23 cellular contexts compared by ENCODE assay signal in the genomic region with DNA sequence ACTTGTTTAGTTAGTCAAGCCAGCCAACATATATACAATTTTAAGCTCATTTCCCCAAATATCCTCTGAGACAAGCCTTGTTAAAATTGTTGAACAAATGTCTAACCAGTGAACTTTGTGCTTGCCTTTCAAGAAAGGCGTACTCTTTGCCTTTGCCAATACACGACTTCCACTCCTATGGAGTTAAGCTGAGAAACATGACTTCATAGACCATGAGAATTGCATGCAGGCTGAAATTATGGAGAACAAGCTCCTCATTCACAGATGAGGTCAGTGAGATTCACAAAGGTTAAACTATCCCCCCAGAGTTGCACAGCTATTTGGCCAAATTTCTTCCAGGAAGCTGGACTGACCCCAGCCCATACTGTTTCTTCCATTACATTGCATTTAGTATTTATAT.
"Had no signal": no experiment of that assay in that cellular context is flagged by ENCODE, and none has a peak within 500 bp of the region (broad histone marks: within the 10 kb centered on the region; RNA-seq: fewer than 3 reads in every experiment).

No MANE protein-coding gene starts in this region.

- H3K4me1 Mint-ChIP-seq: activated CD4-positive, alpha-beta T cell treated with anti-CD3 and anti-CD28 coated beads for 36 hours; naive B cell had no signal

- H3K27ac Mint-ChIP-seq: activated CD4-positive, alpha-beta T cell treated with anti-CD3 and anti-CD28 coated beads for 36 hours; activated naive CD4-positive, alpha-beta T cell treated with anti-CD3 and anti-CD28 coated beads, Interleukin-2, amount 50 U/mL, for 72 hours; activated T-helper 1 cell treated with anti-CD3 and anti-CD28 coated beads, Interleukin-12 subunit alpha, Interleukin-12 subunit beta, Interleukin-2, Interleukin-4 antibody, amounts not matched to agents 30 ng/mL and 10 ng/mL and 1 ng/mL, durations not matched to agents 14 hours and 24 hours and 36 hours; naive B cell had no signal

- H3K9me3 ChIP-seq: adrenal gland, gastroesophageal sphincter, left ventricle myocardium inferior, mucosa of descending colon, right lobe of liver, thoracic aorta, upper lobe of left lung had no signal

- H3K4me3 Mint-ChIP-seq: activated CD4-positive, alpha-beta T cell treated with anti-CD3 and anti-CD28 coated beads for 36 hours; activated T-helper 1 cell treated with anti-CD3 and anti-CD28 coated beads, Interleukin-12 subunit alpha, Interleukin-12 subunit beta, Interleukin-2, Interleukin-4 antibody, amounts not matched to agents 30 ng/mL and 10 ng/mL and 1 ng/mL, durations not matched to agents 14 hours and 24 hours and 36 hours; naive B cell had no signal

- H3K4me3 ChIP-seq: adrenal gland, breast epithelium, coronary artery, gastroesophageal sphincter, heart left ventricle, left ventricle myocardium inferior, mucosa of descending colon, right lobe of liver, thoracic aorta, upper lobe of left lung had no signal

- H3K27me3 ChIP-seq: adrenal gland, breast epithelium, gastroesophageal sphincter, heart left ventricle, right lobe of liver, upper lobe of left lung had no signal

- H3K27me3 Mint-ChIP-seq: activated CD4-positive, alpha-beta T cell treated with anti-CD3 and anti-CD28 coated beads for 36 hours; naive B cell had no signal

- H3K9ac ChIP-seq: parathyroid adenoma had no signal

- H3K4me1 ChIP-seq: adrenal gland, breast epithelium, gastroesophageal sphincter, left ventricle myocardium inferior, parathyroid adenoma, right lobe of liver, upper lobe of left lung had no signal

- H3K27ac ChIP-seq: breast epithelium, gastroesophageal sphincter, parathyroid adenoma, right lobe of liver, thoracic aorta had no signal

- ATAC-seq: activated CD4-positive, alpha-beta T cell treated with anti-CD3 and anti-CD28 coated beads for 36 hours; activated naive CD4-positive, alpha-beta T cell treated with anti-CD3 and anti-CD28 coated beads, Interleukin-2, amount 50 U/mL, for 72 hours; esophagus mucosa; gastroesophageal sphincter had no signal

- H3K36me3 ChIP-seq: adrenal gland, breast epithelium, gastroesophageal sphincter, heart left ventricle, left ventricle myocardium inferior, right lobe of liver, thoracic aorta, upper lobe of left lung had no signal

- H2AFZ ChIP-seq: parathyroid adenoma had no signal

- DNase-seq: activated CD4-positive, alpha-beta T cell treated with anti-CD3 and anti-CD28 coated beads for 36 hours; activated CD4-positive, alpha-beta T cell treated with anti-CD3 and anti-CD28 coated beads, Interleukin-2, amount 50 U/mL, for 48 hours; activated gamma-delta T cell treated with Interleukin-2 at 50 U/mL for 16 hours; adrenal gland; effector CD4-positive, alpha-beta T cell; heart left ventricle; left ventricle myocardium inferior; mucosa of descending colon; naive B cell; right lobe of liver; small intestine; stimulated activated CD4-positive, alpha-beta T cell treated with anti-CD3 and anti-CD28 coated beads, Interleukin-15, amount 100 ng/mL, for 24 hours; stimulated activated CD4-positive, alpha-beta T cell treated with anti-CD3 and anti-CD28 coated beads, Interleukin-2, amount 100 ng/mL, for 48 hours; T-helper 2 cell; upper lobe of left lung had no signal

- H3K36me3 Mint-ChIP-seq: activated naive CD4-positive, alpha-beta T cell treated with anti-CD3 and anti-CD28 coated beads, Interleukin-2, amount 50 U/mL, for 72 hours; naive B cell had no signal

- H3K79me2 ChIP-seq: parathyroid adenoma had no signal
